In genomic region chr15:90957791-90958190, GRCh38 we compare ENCODE assay signal across 8 cellular contexts. TPM values are rescaled to one million over a fixed set of nuclear protein-coding genes. Genes with fewer than 3 reads are reported as not detected.
DNase-seq lines count a peak whose midpoint lies in the region; ATAC-seq and TF ChIP-seq lines count a peak whose summit lies in the region.

No MANE protein-coding gene starts in this region.

- H3K36me3 ChIP-seq in left ventricle myocardium inferior (peaks cover 41% of the 10 kb centered on the region), brain microvascular endothelial cell (replicated peaks) (peaks cover 15% of the 10 kb centered on the region), mucosa of stomach (ENCODE audit: control insufficient read depth, insufficient read depth, low read length) (no peaks in the 10 kb centered on the region), vagina (peaks cover 0 to 23% of the 10 kb centered on the region in 2 donors), MM.1S (replicated peaks; ENCODE audit: insufficient read depth, low read length) (no peaks in the 10 kb centered on the region)

- H3K4me2 ChIP-seq in MM.1S (ENCODE audit: low read depth, low read length): no peak overlapping the region

- intact Hi-C loops in left ventricle myocardium inferior (cut with micrococcal nuclease): no loop called here
- intact Hi-C loops in Right ventricle myocardium superior (cut with DNase I): loop anchor here (5.0 kb wide), 1 partner anchor 315 kb away; no protein-coding TSS in a partner anchor
- intact Hi-C loops in vagina (cut with DNase I): no loop called here

- peaks cover 25% of the 10 kb centered on the region for H3F3A ChIP-seq in MM.1S (ENCODE audit: insufficient read depth, low read length)

- ATAC-seq in Right ventricle myocardium superior (ENCODE audit: poor library complexity) (no peak), HG02763 (IDR thresholded peaks at IDR 0.05; ENCODE audit: unreplicated experiment) (no peak)

- H3K9me2 ChIP-seq in MM.1S (replicated peaks; ENCODE audit: insufficient read depth, low read length): no peaks in the 10 kb centered on the region

- H3K4me3 ChIP-seq in left ventricle myocardium inferior: peak overlapping the region; percentile 84
- H3K4me3 ChIP-seq in brain microvascular endothelial cell (ENCODE audit: low read depth, low read length): peak overlapping the region; percentile 69
- no peak overlapping the region for H3K4me3 ChIP-seq in mucosa of stomach (ENCODE audit: low read length)
- H3K4me3 ChIP-seq in vagina: peak overlapping the region; percentile 70 to 75
- H3K4me3 ChIP-seq in MM.1S (ENCODE audit: low read length): no peak overlapping the region

- H3K9me3 ChIP-seq in left ventricle myocardium inferior (replicated peaks): no peaks in the 10 kb centered on the region
- H3K9me3 ChIP-seq in mucosa of stomach (ENCODE audit: control insufficient read depth, low read length): no peaks in the 10 kb centered on the region
- H3K9me3 ChIP-seq in vagina: no peaks in the 10 kb centered on the region
- H3K9me3 ChIP-seq in MM.1S (replicated peaks; ENCODE audit: insufficient read depth, low read length): no peaks in the 10 kb centered on the region

- H3K4me1 ChIP-seq in left ventricle myocardium inferior (peaks cover 71% of the 10 kb centered on the region), mucosa of stomach (ENCODE audit: control insufficient read depth, insufficient read depth, low read length) (peaks cover 23% of the 10 kb centered on the region), vagina (peaks cover 27% of the 10 kb centered on the region), MM.1S (ENCODE audit: low read length) (no peaks in the 10 kb centered on the region)

- no peaks in the 10 kb centered on the region; the same call in 1 of the 2 replicates for H4K20me1 ChIP-seq in MM.1S (ENCODE audit: insufficient read depth, low read length)

- in situ Hi-C loops in brain microvascular endothelial cell (cut with HindIII; ENCODE audit: low pct_ligation_motif_present, low sequenced_read_pairs): no loop called here

- H3K27ac ChIP-seq in left ventricle myocardium inferior (replicated peaks) (no peak overlapping the region), brain microvascular endothelial cell (no peak overlapping the region), vagina (no peak overlapping the region), MM.1S (ENCODE audit: low read length) (no peak overlapping the region)

- peaks cover 37% of the 10 kb centered on the region for H3K79me2 ChIP-seq in MM.1S (ENCODE audit: low read length)

- DNase-seq in left ventricle myocardium inferior: no peak
- DNase-seq in Right ventricle myocardium superior: no peak
- no peak for DNase-seq in brain microvascular endothelial cell
- no peak for DNase-seq in vagina (ENCODE audit: extremely low spot score in 2 of 2)
- DNase-seq in RPMI8226: no peak
- no peak for DNase-seq in MM.1S

- TF ChIP-seq POLR2A in vagina (IDR thresholded peaks at IDR 0.05): no peak

- no peak for TF ChIP-seq CTCF in left ventricle myocardium inferior (IDR thresholded peaks at IDR 0.05; ENCODE audit: borderline replicate concordance)
- TF ChIP-seq CTCF in brain microvascular endothelial cell (IDR thresholded peaks at IDR 0.05; ENCODE audit: low read depth, low read length, missing control alignments): no peak
- TF ChIP-seq CTCF in vagina (IDR thresholded peaks at IDR 0.05): no peak
- TF ChIP-seq CTCF in MM.1S (IDR thresholded peaks at IDR 0.05; ENCODE audit: low read length): no peak

- no peak overlapping the region for H2AFZ ChIP-seq in MM.1S (ENCODE audit: low read length)

- H3K27me3 ChIP-seq in left ventricle myocardium inferior (ENCODE audit: low read depth): no peaks in the 10 kb centered on the region
- H3K27me3 ChIP-seq in brain microvascular endothelial cell (replicated peaks): no peaks in the 10 kb centered on the region
- no peaks in the 10 kb centered on the region for H3K27me3 ChIP-seq in mucosa of stomach (ENCODE audit: control insufficient read depth, insufficient read depth, low read length)
- no peaks in the 10 kb centered on the region for H3K27me3 ChIP-seq in vagina
- no peaks in the 10 kb centered on the region for H3K27me3 ChIP-seq in MM.1S (replicated peaks; ENCODE audit: insufficient read depth, low read length)

- H3K9ac ChIP-seq in mucosa of stomach (ENCODE audit: low read length) (peak overlapping the region; percentile 70), MM.1S (ENCODE audit: low read length) (no peak overlapping the region)

RNA-seq across cellular contexts. Expression of gene RCCD1, which starts 3.1 kb away (rescaled TPM):
- 10.9 TPM for total RNA-seq in left ventricle myocardium inferior
- total RNA-seq in Right ventricle myocardium superior: 9.3 TPM
- total RNA-seq in vagina: 6.9 TPM

RNA-seq across cellular contexts. Expression of gene UNC45A, which starts 22.7 kb away (rescaled TPM):
- 21.9 TPM for total RNA-seq in left ventricle myocardium inferior
- 26.5 TPM for total RNA-seq in Right ventricle myocardium superior
- total RNA-seq in vagina: 62.1 TPM

RNA-seq across cellular contexts. Expression of gene HDDC3, which starts 25.4 kb away (rescaled TPM):
- total RNA-seq in left ventricle myocardium inferior (12.7 TPM), Right ventricle myocardium superior (15.5 TPM), vagina (7.9 TPM)

RNA-seq across cellular contexts. Expression of gene PRC1, which starts 36.5 kb away (rescaled TPM):
- total RNA-seq in left ventricle myocardium inferior (3.4 TPM), Right ventricle myocardium superior (3.7 TPM), vagina (29.7 TPM)

RNA-seq across cellular contexts. Expression of gene MAN2A2, which starts 54.7 kb away (rescaled TPM):
- total RNA-seq in left ventricle myocardium inferior: 95.4 TPM
- total RNA-seq in Right ventricle myocardium superior: 130 TPM
- 46.7 TPM for total RNA-seq in vagina

Comparison
In these comparisons a context has a peak if more than half of its experiments do, and no peak if none do; other contexts are left out.
1. H3K4me3 ChIP-seq: peak in left ventricle myocardium inferior (single experiment), brain microvascular endothelial cell (single experiment) and vagina (2 of 2); none in mucosa of stomach (single experiment) and MM.1S (single experiment).